Comparison of ENCODE assay signal across 20 cellular contexts in genomic region chr19:16146112-16146511, GRCh38. TPM values are rescaled to one million over a fixed set of nuclear protein-coding genes. Genes with fewer than 3 reads are reported as not detected.
DNase-seq lines count a peak whose midpoint lies in the region; ATAC-seq and TF ChIP-seq lines count a peak whose summit lies in the region.
"Had no signal": no experiment of that assay in that cellular context is flagged by ENCODE, and none has a peak within 500 bp of the region (broad histone marks: within the 10 kb centered on the region; RNA-seq: fewer than 3 reads in every experiment).

No MANE protein-coding gene starts in this region.

- no peak for TF ChIP-seq CTCF in OCI-LY3 (IDR thresholded peaks at IDR 0.05; ENCODE audit: low read depth, low read length)

- peak overlapping the region; percentile 89 for H3K4me2 ChIP-seq in OCI-LY3 (ENCODE audit: low read length)
- H3K4me2 ChIP-seq: PC-9 had no signal

- no peak overlapping the region for H2AFZ ChIP-seq in OCI-LY3 (ENCODE audit: low read depth, low read length)
- H2AFZ ChIP-seq: PC-9 had no signal

- peaks cover 18% of the 10 kb centered on the region; the same call in 1 of the 2 replicates for H4K20me1 ChIP-seq in OCI-LY3 (ENCODE audit: insufficient read depth, low read length)

- H3K27me3 Mint-ChIP-seq in activated CD4-positive, alpha-beta T cell treated with anti-CD3 and anti-CD28 coated beads, Interleukin-2, amount 10 ng/mL, durations not matched to agents 7 days and 5 days = no peaks in the 10 kb centered on the region
- no peaks in the 10 kb centered on the region for H3K27me3 Mint-ChIP-seq in naive B cell

- H3K9me3 Mint-ChIP-seq in activated CD4-positive, alpha-beta T cell treated with anti-CD3 and anti-CD28 coated beads, Interleukin-2, amount 10 ng/mL, durations not matched to agents 7 days and 5 days = no peaks in the 10 kb centered on the region
- peaks cover 0 to 6% (median 3%) of the 10 kb centered on the region in 7 donors for H3K9me3 Mint-ChIP-seq in naive B cell
- H3K9me3 Mint-ChIP-seq: activated naive CD4-positive, alpha-beta T cell treated with anti-CD3 and anti-CD28 coated beads, Interleukin-2, amount 50 U/mL, for 72 hours; neural crest cell had no signal

- H3K36me3 ChIP-seq in OCI-LY3 (replicated peaks; ENCODE audit: low read depth, low read length) = peaks cover 57% of the 10 kb centered on the region
- H3K36me3 ChIP-seq: breast epithelium, esophagus muscularis mucosa had no signal

- ATAC-seq in naive B cell (ENCODE audit: low read depth in 2 of 2) (no peak), GM18873 (IDR thresholded peaks at IDR 0.05; ENCODE audit: low FRiP score, unreplicated experiment) (no peak), HG03196 (IDR thresholded peaks at IDR 0.05; ENCODE audit: unreplicated experiment) (no peak)
- ATAC-seq: activated naive CD4-positive, alpha-beta T cell treated with anti-CD3 and anti-CD28 coated beads, Interleukin-2, amount 50 U/mL, for 72 hours had no signal

- CTCF ChIA-PET in activated CD4-positive, alpha-beta T cell treated with anti-CD3 and anti-CD28 coated beads, Interleukin-2, amount 10 ng/mL, durations not matched to agents 7 days and 5 days (lab: Charles Lee) = interaction anchor here (0.6 to 2.1 kb wide), 5 partner anchors 11 to 510 kb away, joined by 3 to 9 read pairs (median 3); partner anchors contain the start of genes RAB8A and TPM4

- peaks cover 57% of the 10 kb centered on the region for H3K4me1 Mint-ChIP-seq in activated CD4-positive, alpha-beta T cell treated with anti-CD3 and anti-CD28 coated beads, Interleukin-2, amount 10 ng/mL, durations not matched to agents 7 days and 5 days
- peaks cover 37 to 90% (median 58%) of the 10 kb centered on the region in 3 donors for H3K4me1 Mint-ChIP-seq in naive B cell
- H3K4me1 Mint-ChIP-seq: neural crest cell had no signal

- POLR2A ChIA-PET in activated CD4-positive, alpha-beta T cell treated with anti-CD3 and anti-CD28 coated beads, Interleukin-2, amount 10 ng/mL, durations not matched to agents 7 days and 5 days (lab: Charles Lee) = no interaction called here

- no peak for DNase-seq in activated CD4-positive, alpha-beta T cell treated with anti-CD3 and anti-CD28 coated beads, Interleukin-2, amount 10 ng/mL, durations not matched to agents 7 days and 5 days
- DNase-seq in activated CD4-positive, alpha-beta T cell treated with anti-CD3 and anti-CD28 coated beads for 1 hour = no peak
- DNase-seq in naive B cell = no peak
- DNase-seq in EL = no peak
- DNase-seq: dorsolateral prefrontal cortex; GF-D8; MV-4-11; NCI-H2081; NCI-H524; PC-9; stimulated activated CD4-positive, alpha-beta T cell treated with anti-CD3 and anti-CD28 coated beads, Interleukin-12 subunit alpha, Interleukin-12 subunit beta, amount 100 ng/mL, for 4 hours had no signal

- H3K36me3 Mint-ChIP-seq in activated CD4-positive, alpha-beta T cell treated with anti-CD3 and anti-CD28 coated beads, Interleukin-2, amount 10 ng/mL, durations not matched to agents 7 days and 5 days (ENCODE audit: low read depth) = peaks cover 36% of the 10 kb centered on the region
- H3K36me3 Mint-ChIP-seq in naive B cell = peaks cover 4 to 7% of the 10 kb centered on the region in 2 donors

- H3K4me3 ChIP-seq in GM08714 (ENCODE audit: low read length) (peak overlapping the region; percentile 85; the same call in 1 of the 2 replicates), OCI-LY3 (ENCODE audit: low read length) (peak overlapping the region; percentile 79; the same call in 1 of the 2 replicates)
- H3K4me3 ChIP-seq: breast epithelium, dorsolateral prefrontal cortex, esophagus muscularis mucosa, lung, PC-9 had no signal

- peaks cover 73% of the 10 kb centered on the region for H3K79me2 ChIP-seq in OCI-LY3 (ENCODE audit: low read length)

- peak overlapping the region; percentile 92 for H3K4me3 Mint-ChIP-seq in activated CD4-positive, alpha-beta T cell treated with anti-CD3 and anti-CD28 coated beads, Interleukin-2, amount 10 ng/mL, durations not matched to agents 7 days and 5 days
- H3K4me3 Mint-ChIP-seq in naive B cell = peak overlapping the region; percentile 75 to 100 (median 98)
- H3K4me3 Mint-ChIP-seq: neural crest cell had no signal

- no peaks in the 10 kb centered on the region for H3K9me3 ChIP-seq in OCI-LY3 (ENCODE audit: insufficient read depth, low read length)
- H3K9me3 ChIP-seq: breast epithelium, esophagus muscularis mucosa had no signal

- H3K27ac Mint-ChIP-seq in activated CD4-positive, alpha-beta T cell treated with anti-CD3 and anti-CD28 coated beads, Interleukin-2, amount 10 ng/mL, durations not matched to agents 7 days and 5 days = peak overlapping the region; percentile 84
- H3K27ac Mint-ChIP-seq in naive B cell = peak overlapping the region; percentile 51 to 99 (median 84)
- H3K27ac Mint-ChIP-seq: activated naive CD4-positive, alpha-beta T cell treated with anti-CD3 and anti-CD28 coated beads, Interleukin-2, amount 50 U/mL, for 72 hours had no signal

- H3K27ac ChIP-seq in OCI-LY3 (ENCODE audit: low read length) = peak overlapping the region; percentile 92
- H3K27ac ChIP-seq: breast epithelium, dorsolateral prefrontal cortex, esophagus muscularis mucosa, PC-9 had no signal

- no peaks in the 10 kb centered on the region for H3K27me3 ChIP-seq in OCI-LY3 (ENCODE audit: low read depth, low read length)
- H3K27me3 ChIP-seq: breast epithelium, dorsolateral prefrontal cortex had no signal

- peaks cover 82% of the 10 kb centered on the region for H3K4me1 ChIP-seq in OCI-LY3 (ENCODE audit: low read length)
- H3K4me1 ChIP-seq: breast epithelium, esophagus muscularis mucosa had no signal

- no peak overlapping the region for H3K9ac ChIP-seq in OCI-LY3 (ENCODE audit: low read length)

RNA-seq across cellular contexts. Expression of gene HSH2D, which starts 2.6 kb away (rescaled TPM):
- 10 to 100 TPM; 70.7 to 76.9 TPM for total RNA-seq in activated CD4-positive, alpha-beta T cell treated with anti-CD3 and anti-CD28 coated beads, Interleukin-2, amount 10 ng/mL, durations not matched to agents 7 days and 5 days
- 10 to 100 TPM; 25.7 to 53.2 (median 40.1) TPM for polyA plus RNA-seq in naive B cell (ENCODE audit: low read depth in 6 of 6)
- total RNA-seq: neural crest cell had no signal

RNA-seq across cellular contexts. Expression of gene CIB3, which starts 27.2 kb away (rescaled TPM):
- not detected for total RNA-seq in activated CD4-positive, alpha-beta T cell treated with anti-CD3 and anti-CD28 coated beads, Interleukin-2, amount 10 ng/mL, durations not matched to agents 7 days and 5 days
- not detected for polyA plus RNA-seq in naive B cell (ENCODE audit: low read depth in 6 of 6)
- total RNA-seq: dorsolateral prefrontal cortex, esophagus muscularis mucosa, lung, neural crest cell, PC-9 had no signal

RNA-seq across cellular contexts. Expression of gene RAB8A, which starts 34.4 kb away (rescaled TPM):
- 100 to 1,000 TPM; 167 to 175 TPM for total RNA-seq in activated CD4-positive, alpha-beta T cell treated with anti-CD3 and anti-CD28 coated beads, Interleukin-2, amount 10 ng/mL, durations not matched to agents 7 days and 5 days
- 100 to 1,000 TPM in 5 of 6 donors, 10 to 100 TPM in 1; 98.8 to 134 (median 112) TPM for polyA plus RNA-seq in naive B cell (ENCODE audit: low read depth in 6 of 6)

RNA-seq across cellular contexts. Expression of gene FAM32A, which starts 39.1 kb away (rescaled TPM):
- total RNA-seq in activated CD4-positive, alpha-beta T cell treated with anti-CD3 and anti-CD28 coated beads, Interleukin-2, amount 10 ng/mL, durations not matched to agents 7 days and 5 days = 10 to 100 TPM; 64.1 to 76.8 TPM
- 100 to 1,000 TPM; 123 to 235 (median 155) TPM for polyA plus RNA-seq in naive B cell (ENCODE audit: low read depth in 6 of 6)

RNA-seq across cellular contexts. Expression of gene AP1M1, which starts 51.6 kb away (rescaled TPM):
- total RNA-seq in activated CD4-positive, alpha-beta T cell treated with anti-CD3 and anti-CD28 coated beads, Interleukin-2, amount 10 ng/mL, durations not matched to agents 7 days and 5 days = 100 to 1,000 TPM; 129 to 150 TPM
- 100 to 1,000 TPM; 121 to 135 (median 122) TPM for polyA plus RNA-seq in naive B cell (ENCODE audit: low read depth in 6 of 6)
